Comparison of ENCODE assay signal across 18 cellular contexts in the genomic region with DNA sequence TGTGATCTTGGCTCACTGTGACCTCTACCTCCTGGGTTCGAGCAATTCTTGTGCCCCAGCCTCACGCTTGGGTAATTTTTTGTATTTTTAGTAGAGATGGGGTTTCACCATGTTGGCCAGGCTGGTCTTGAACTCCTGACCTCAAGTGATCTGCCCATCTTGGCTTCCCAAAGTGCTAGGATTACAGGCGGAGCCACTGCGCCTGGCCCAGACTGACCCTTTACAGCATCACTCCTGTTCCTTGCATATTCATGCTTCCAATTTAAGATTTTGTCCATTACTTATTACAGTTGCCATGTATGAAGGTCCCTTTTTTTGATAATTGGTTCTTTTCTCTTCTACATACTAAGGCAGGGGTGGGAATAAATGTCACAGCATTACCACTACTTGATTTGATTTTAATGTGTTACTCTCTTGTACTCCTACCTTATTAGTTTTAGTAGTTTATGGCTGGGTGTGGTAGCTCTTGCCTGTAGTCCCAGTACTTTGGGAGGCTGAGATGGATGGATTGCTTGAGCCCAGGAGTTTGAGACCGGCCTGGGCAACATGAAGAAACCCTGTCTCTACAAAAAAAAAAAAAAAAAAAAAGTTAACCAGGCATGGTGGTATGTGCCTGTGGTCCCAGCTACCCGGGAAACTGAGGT.
"Had no signal": no experiment of that assay in that cellular context is flagged by ENCODE, and none has a peak within 500 bp of the region (broad histone marks: within the 10 kb centered on the region; RNA-seq: fewer than 3 reads in every experiment).

No MANE protein-coding gene starts in this region.

- H3K36me3 ChIP-seq: tibial nerve, WERI-Rb-1 had no signal

- H3K27ac ChIP-seq: body of pancreas, WERI-Rb-1 had no signal

- H3K27me3 ChIP-seq: body of pancreas, tibial nerve had no signal

- ATAC-seq: activated CD4-positive, alpha-beta T cell treated with anti-CD3 and anti-CD28 coated beads for 36 hours; body of pancreas had no signal

- DNase-seq: activated CD4-positive, alpha-beta memory T cell treated with anti-CD3 and anti-CD28 coated beads for 36 hours; activated CD4-positive, alpha-beta T cell treated with anti-CD3 and anti-CD28 coated beads for 36 hours; activated naive CD4-positive, alpha-beta T cell; activated naive CD8-positive, alpha-beta T cell treated with anti-CD3 and anti-CD28 coated beads for 36 hours; activated T-cell treated with anti-CD3 and anti-CD28 coated beads for 4 hours; amygdala; body of pancreas; foreskin melanocyte; head of caudate nucleus; kidney; occipital lobe; posterior cingulate gyrus; stimulated activated CD4-positive, alpha-beta T cell treated with anti-CD3 and anti-CD28 coated beads, Interleukin-2, amount 100 ng/mL, for 24 hours; stimulated activated naive CD4-positive, alpha-beta T cell treated with Interleukin-2 at 50 U/mL for 16 hours; substantia nigra; WERI-Rb-1 had no signal

- FAIRE-seq: kidney, urothelium cell line had no signal

- H3K4me3 ChIP-seq: body of pancreas, tibial nerve had no signal

- H3K9me3 ChIP-seq: body of pancreas, tibial nerve had no signal
